ENCODE assay signal across 15 cellular contexts in the genomic region with DNA sequence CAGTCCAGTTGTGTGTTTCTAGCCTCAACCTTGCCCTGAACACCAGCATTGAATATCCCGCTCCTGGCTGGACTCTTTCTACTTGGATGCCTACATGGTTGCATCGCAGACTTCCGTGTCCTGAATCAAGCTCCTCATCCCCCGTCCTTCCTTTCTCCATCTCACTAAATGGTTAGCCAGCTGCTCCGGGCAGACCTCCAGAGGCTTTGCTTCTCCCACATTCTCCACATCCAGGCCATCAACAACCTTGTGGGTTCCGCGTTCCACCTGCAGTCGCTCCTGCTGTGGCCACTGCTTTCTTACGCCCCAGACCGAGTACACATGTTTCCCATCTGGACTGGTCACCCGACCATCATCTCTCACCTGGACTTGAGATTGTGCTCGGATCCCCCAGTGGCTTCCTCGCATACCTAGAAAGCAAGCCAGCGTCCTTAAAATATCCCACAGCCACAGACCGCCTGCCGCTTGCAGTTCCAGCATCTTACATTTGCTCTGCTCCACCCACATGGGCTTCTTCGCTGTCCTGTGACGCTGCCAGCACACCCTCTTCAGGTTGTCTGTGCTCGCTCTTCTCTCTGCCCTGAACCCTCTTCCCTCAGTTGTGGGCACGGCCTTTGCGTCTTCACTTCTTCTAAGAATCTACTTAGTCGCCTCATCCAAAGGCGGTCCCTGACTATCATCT. TPM values are rescaled to one million over a fixed set of nuclear protein-coding genes. Genes with fewer than 3 reads are reported as not detected.
DNase-seq lines count a peak whose midpoint lies in the region; ATAC-seq and TF ChIP-seq lines count a peak whose summit lies in the region.
"Had no signal": no experiment of that assay in that cellular context is flagged by ENCODE, and none has a peak within 500 bp of the region (broad histone marks: within the 10 kb centered on the region; RNA-seq: fewer than 3 reads in every experiment).

No MANE protein-coding gene starts in this region.

- H3K56ac ChIP-seq in H9 (ENCODE audit: insufficient read length, low read depth, low read length) = no peak overlapping the region

- no peak overlapping the region for H3K4me3 ChIP-seq in GM23338
- H3K4me3 ChIP-seq in dorsolateral prefrontal cortex = peak overlapping the region in 15 of 59 donors; percentile 2 to 46 (median 17)
- no peak overlapping the region for H3K4me3 ChIP-seq in neuronal stem cell (ENCODE audit: low read length in 2 of 2)
- H3K4me3 ChIP-seq: A549 had no signal

- H3K14ac ChIP-seq in H9 (ENCODE audit: insufficient read depth, low read length) (no peak overlapping the region), neuronal stem cell (ENCODE audit: low read length) (no peak overlapping the region)

- DNase-seq in GM23338 (ENCODE audit: low spot score) (no peak), H9 (no peak), dorsolateral prefrontal cortex (peak in 6 of 10 donors; percentile 39 to 70 (median 56)), neuronal stem cell (ENCODE audit: low spot score) (no peak), DMS 273 (lab: John Stamatoyannopoulos, UW; ENCODE audit: unreplicated experiment) (no peak)
- DNase-seq: BE2C; CD4-positive, alpha-beta memory T cell; DMS153; DMS79 treated with DMSO at 0.1 percent for 48 hours; EL; HCEC 1CT; HFFc6 had no signal

- no peak overlapping the region for H2BK20ac ChIP-seq in H9 (ENCODE audit: low read depth, low read length, poor library complexity, severe bottlenecking)

- no peak overlapping the region for H4K91ac ChIP-seq in H9 (ENCODE audit: insufficient read length, low read depth, low read length)
- no peak overlapping the region for H4K91ac ChIP-seq in neuronal stem cell (ENCODE audit: low read depth, low read length, poor library complexity)

- H3K23me2 ChIP-seq in H9 (ENCODE audit: insufficient read length, low read depth, low read length, poor library complexity, severe bottlenecking) = no peaks in the 10 kb centered on the region

- no peak for ATAC-seq in GM23338
- ATAC-seq in HG03457 (IDR thresholded peaks at IDR 0.05; ENCODE audit: unreplicated experiment) = no peak
- ATAC-seq: A549 had no signal

- H3K27ac Mint-ChIP-seq in GM23338 (peak overlapping the region; percentile 37; the same call in 1 of the 2 replicates), H9 (peak overlapping the region; percentile 8 to 83 (median 48); a peak in 3 of 7 replicates)
- H3K27ac Mint-ChIP-seq: CD4-positive, alpha-beta memory T cell; HFFc6 had no signal

- H2AFZ ChIP-seq in GM23338 (no peak overlapping the region), H9 (ENCODE audit: low read length) (no peak overlapping the region), neuronal stem cell (ENCODE audit: low read length) (no peak overlapping the region)

- no peak overlapping the region for H2BK12ac ChIP-seq in H9 (ENCODE audit: insufficient read length, low read depth, low read length)
- H2BK12ac ChIP-seq in neuronal stem cell (ENCODE audit: low read length) = no peak overlapping the region

- H3K9me3 ChIP-seq in H9 (ENCODE audit: control insufficient read depth, low read depth, low read length) (no peaks in the 10 kb centered on the region), neuronal stem cell (replicated peaks in 1 of 2; ENCODE audit: control insufficient read depth in 2 of 2, insufficient read depth in 1 of 2, low read depth in 1 of 2, low read length in 2 of 2) (no peaks in the 10 kb centered on the region)
- H3K9me3 ChIP-seq: A549, BE2C had no signal

- H3K79me1 ChIP-seq in H9 (ENCODE audit: insufficient read depth, low read depth, low read length, poor library complexity, severe bottlenecking) = no peaks in the 10 kb centered on the region
- H3K79me1 ChIP-seq in neuronal stem cell (ENCODE audit: low read depth, low read length) = no peaks in the 10 kb centered on the region

- no peak overlapping the region for H3T11ph ChIP-seq in H9 (ENCODE audit: low read length)

- H3K18ac ChIP-seq in H9 (ENCODE audit: insufficient read length, low read depth, low read length) (no peak overlapping the region), neuronal stem cell (ENCODE audit: low read length) (peak overlapping the region; percentile 29)

- no peaks in the 10 kb centered on the region for H3F3A ChIP-seq in GM23338 (replicated peaks; ENCODE audit: low read depth)

- no peak overlapping the region for H2AK5ac ChIP-seq in H9 (ENCODE audit: insufficient read length, low read length)
- H2AK5ac ChIP-seq in neuronal stem cell (ENCODE audit: low read depth, low read length) = no peak overlapping the region

- no peak overlapping the region for H2BK120ac ChIP-seq in H9 (ENCODE audit: low read depth, low read length, poor library complexity, severe bottlenecking)
- H2BK120ac ChIP-seq in neuronal stem cell (ENCODE audit: low read depth, low read length) = no peak overlapping the region

- H3K4me1 Mint-ChIP-seq in GM23338 (peaks cover 25% of the 10 kb centered on the region), H9 (peaks cover 25 to 26% of the 10 kb centered on the region in 2 experiments)
- H3K4me1 Mint-ChIP-seq: CD4-positive, alpha-beta memory T cell had no signal

- no peak overlapping the region for H4K8ac ChIP-seq in H9 (replicated peaks; ENCODE audit: insufficient read length, low read depth, low read length)
- H4K8ac ChIP-seq in neuronal stem cell (ENCODE audit: low read depth, low read length) = no peak overlapping the region

- H3K36me3 Mint-ChIP-seq in GM23338 (ENCODE audit: low read depth) (no peaks in the 10 kb centered on the region), H9 (ENCODE audit: insufficient read depth in 1 of 3, low read depth in 3 of 3) (no peaks in the 10 kb centered on the region; a peak in 1 of 7 replicates)
- H3K36me3 Mint-ChIP-seq: CD4-positive, alpha-beta memory T cell had no signal

- H3K36me3 ChIP-seq in GM23338 (ENCODE audit: insufficient read depth) (no peaks in the 10 kb centered on the region), neuronal stem cell (replicated peaks in 1 of 2; ENCODE audit: control insufficient read depth in 2 of 2, insufficient read depth in 2 of 2, low read length in 2 of 2) (peaks cover 0 to 3% of the 10 kb centered on the region in 2 donors)
- H3K36me3 ChIP-seq: BE2C had no signal

- H3K4ac ChIP-seq in H9 (ENCODE audit: low read depth, low read length) = no peak overlapping the region
- no peak overlapping the region for H3K4ac ChIP-seq in neuronal stem cell (ENCODE audit: low read length)

- no peak overlapping the region for H2BK5ac ChIP-seq in H9 (ENCODE audit: insufficient read length, low read length)
- H2BK5ac ChIP-seq in neuronal stem cell (ENCODE audit: low read length) = no peak overlapping the region

- intact Hi-C loops in dorsolateral prefrontal cortex (cut with DNase I) = no loop called here

- H3K4me3 Mint-ChIP-seq in GM23338 (no peak overlapping the region), H9 (no peak overlapping the region)
- H3K4me3 Mint-ChIP-seq: HFFc6 had no signal

- no peaks in the 10 kb centered on the region for H4K20me1 ChIP-seq in GM23338 (replicated peaks; ENCODE audit: insufficient read depth)
- no peaks in the 10 kb centered on the region for H4K20me1 ChIP-seq in H9 (ENCODE audit: control insufficient read depth, insufficient read depth, insufficient read length)

- no peak overlapping the region for H2BK15ac ChIP-seq in H9 (ENCODE audit: low read depth, low read length)
- no peak overlapping the region for H2BK15ac ChIP-seq in neuronal stem cell (ENCODE audit: low read length)

- H3K79me2 ChIP-seq in GM23338 (replicated peaks; ENCODE audit: insufficient read depth) = peaks cover 9% of the 10 kb centered on the region; the same call in 1 of the 2 replicates
- peaks cover 2% of the 10 kb centered on the region; the same call in 1 of the 2 replicates for H3K79me2 ChIP-seq in H9 (ENCODE audit: insufficient read depth, low read length)

- H3K27me3 ChIP-seq in GM23338 (ENCODE audit: insufficient read depth) = no peaks in the 10 kb centered on the region
- H3K27me3 ChIP-seq in H9 (ENCODE audit: insufficient read depth, low read length) = no peaks in the 10 kb centered on the region
- H3K27me3 ChIP-seq in dorsolateral prefrontal cortex = peaks cover 0 to 15% (median 0%) of the 10 kb centered on the region in 45 donors
- H3K27me3 ChIP-seq in neuronal stem cell (ENCODE audit: control insufficient read depth in 3 of 3, insufficient read depth in 3 of 3, low read depth in 1 of 3, low read length in 3 of 3) = no peaks in the 10 kb centered on the region
- H3K27me3 ChIP-seq: BE2C had no signal

- no CpG with 5 or more reads among the region's 23 CpGs for WGBS in H9 (ENCODE audit: extremely low coverage, insufficient read length, low lambda C conversion rate)
- no CpG with 5 or more reads among the region's 23 CpGs for WGBS in neuronal stem cell (ENCODE audit: extremely low coverage in 2 of 2, insufficient read length in 2 of 2, insufficient replicate concordance in 1 of 2), 2 donors

- H3K4me1 ChIP-seq in GM23338 (ENCODE audit: insufficient read depth) = peaks cover 3% of the 10 kb centered on the region; the same call in 1 of the 2 replicates
- H3K4me1 ChIP-seq in H9 (ENCODE audit: insufficient read depth, low read length) = no peaks in the 10 kb centered on the region
- no peaks in the 10 kb centered on the region for H3K4me1 ChIP-seq in neuronal stem cell (ENCODE audit: control insufficient read depth in 2 of 2, insufficient read depth in 1 of 2, low read depth in 1 of 2, low read length in 2 of 2)
- H3K4me1 ChIP-seq: A549, BE2C had no signal

- H3K27ac ChIP-seq in GM23338 (ENCODE audit: low read depth) (no peak overlapping the region), H9 (ENCODE audit: insufficient read length, low read depth, low read length) (no peak overlapping the region), dorsolateral prefrontal cortex (peak overlapping the region in 14 of 59 donors; percentile 0 to 52 (median 32)), neuronal stem cell (replicated peaks; ENCODE audit: low read length) (no peak overlapping the region)
- H3K27ac ChIP-seq: A549, C4-2B had no signal

- peaks cover 1% of the 10 kb centered on the region for H3K27me3 Mint-ChIP-seq in GM23338 (ENCODE audit: insufficient read depth, low read depth, poor library complexity)
- H3K27me3 Mint-ChIP-seq in H9 (ENCODE audit: low read depth) = no peaks in the 10 kb centered on the region

- no peak overlapping the region for H4K5ac ChIP-seq in H9 (ENCODE audit: insufficient read length, low read depth, low read length)

- TF ChIP-seq CTCF in GM23338 (conservative IDR thresholded peaks at IDR 0.05; ENCODE audit: low read depth in 2 of 2) (no peak), H9 (conservative IDR thresholded peaks at IDR 0.05) (no peak), dorsolateral prefrontal cortex (IDR thresholded peaks at IDR 0.05 in 54 of 56, conservative IDR thresholded peaks at IDR 0.05 in 2 of 56; ENCODE audit: low read depth in 1 of 56, partially characterized antibody in 56 of 56) (no peak)

- H3K23ac ChIP-seq in H9 (ENCODE audit: insufficient read length, low read depth, low read length) = no peak overlapping the region
- H3K23ac ChIP-seq in neuronal stem cell (ENCODE audit: low read depth, low read length, poor library complexity) = no peak overlapping the region

- no peaks in the 10 kb centered on the region for H3K9me3 Mint-ChIP-seq in GM23338
- H3K9me3 Mint-ChIP-seq in H9 = no peaks in the 10 kb centered on the region
- H3K9me3 Mint-ChIP-seq: CD4-positive, alpha-beta memory T cell; HFFc6 had no signal

- H3K4me2 ChIP-seq in GM23338 (no peak overlapping the region), H9 (ENCODE audit: insufficient read depth, insufficient read length, low read length) (no peak overlapping the region), neuronal stem cell (ENCODE audit: insufficient read depth, low read length, poor library complexity, severe bottlenecking) (no peak overlapping the region)
- H3K4me2 ChIP-seq: A549 had no signal

- H3K9me2 ChIP-seq in GM23338 (ENCODE audit: insufficient read depth) = no peaks in the 10 kb centered on the region

- H3K9ac ChIP-seq in H9 (ENCODE audit: extremely low read depth, insufficient read length, low read length) = no peak overlapping the region
- H3K9ac ChIP-seq in neuronal stem cell (ENCODE audit: low read depth, low read length, poor library complexity) = no peak overlapping the region

RNA-seq across cellular contexts. Expression of a gene that starts 25.9 kb away (rescaled TPM):
- 22.5 and 22.9 TPM in 2 replicates for total RNA-seq in GM23338 (2014; rRNA removed; shearing (Covaris generic))
- 16.0 and 18.1 TPM in 2 replicates for polyA plus RNA-seq in GM23338 (2016; fragmentation: Nextera tagmentation; extraction: Ambion mirVana)
- 28.7 and 29.3 TPM in 2 replicates for total RNA-seq in H9 (2021)
- total RNA-seq in dorsolateral prefrontal cortex = 100 to 1,000 TPM in 119 of 120 experiments, 10 to 100 TPM in 1; 93.7 to 263 (median 189) TPM
- polyA plus RNA-seq in neuronal stem cell (2013, experiment 1 of 2) = 32.5 TPM
- polyA plus RNA-seq in neuronal stem cell (2013, experiment 2 of 2) = 34.4 TPM

Comparison
In these comparisons a context has a peak if more than half of its experiments do, and no peak if none do; other contexts are left out.
1. DNase-seq: peak in dorsolateral prefrontal cortex (6 of 10); none in GM23338 (single experiment), H9 (single experiment), neuronal stem cell (single experiment) and DMS 273 (single experiment).